Comparison of ENCODE assay signal across 1 cellular context in the genomic region with DNA sequence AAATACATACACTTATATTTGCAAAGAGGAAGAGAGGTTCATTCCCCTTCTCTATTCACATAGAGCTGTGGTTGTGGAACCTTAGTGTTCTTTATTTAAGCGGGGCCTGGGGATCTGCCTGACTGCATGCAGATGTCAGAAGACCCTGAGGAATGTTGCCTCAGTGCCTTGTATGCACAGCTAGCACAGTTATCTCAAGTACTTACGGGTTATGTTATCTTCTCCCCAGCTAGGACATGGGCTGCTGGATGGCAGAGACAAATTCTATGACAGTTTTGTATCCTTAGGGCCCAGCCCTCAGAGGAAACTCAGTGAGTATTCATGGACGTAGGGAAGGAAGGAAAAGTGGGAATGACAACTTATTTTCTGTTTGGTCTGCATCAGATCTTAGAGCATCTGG.
TF ChIP-seq lines count a peak whose summit lies in the region.

No MANE protein-coding gene starts in this region.

TF ChIP-seq in WTC11, 78 proteins besides CTCF, POLR2A, EP300 and RAD21 (continued from another document):
- TF ChIP-seq, protein P1, sequence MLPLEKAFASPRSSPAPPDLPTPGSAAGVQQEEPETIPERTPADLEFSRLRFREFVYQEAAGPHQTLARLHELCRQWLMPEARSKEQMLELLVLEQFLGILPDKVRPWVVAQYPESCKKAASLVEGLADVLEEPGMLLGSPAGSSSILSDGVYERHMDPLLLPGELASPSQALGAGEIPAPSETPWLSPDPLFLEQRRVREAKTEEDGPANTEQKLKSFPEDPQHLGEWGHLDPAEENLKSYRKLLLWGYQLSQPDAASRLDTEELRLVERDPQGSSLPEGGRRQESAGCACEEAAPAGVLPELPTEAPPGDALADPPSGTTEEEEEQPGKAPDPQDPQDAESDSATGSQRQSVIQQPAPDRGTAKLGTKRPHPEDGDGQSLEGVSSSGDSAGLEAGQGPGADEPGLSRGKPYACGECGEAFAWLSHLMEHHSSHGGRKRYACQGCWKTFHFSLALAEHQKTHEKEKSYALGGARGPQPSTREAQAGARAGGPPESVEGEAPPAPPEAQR (CRISPR knock-in tag; IDR thresholded peaks at IDR 0.05), result no peak
- TF ChIP-seq SMAD3 (CRISPR knock-in tag; IDR thresholded peaks at IDR 0.05; ENCODE audit: borderline replicate concordance) (no peak), IRF2 (CRISPR knock-in tag; IDR thresholded peaks at IDR 0.05; ENCODE audit: borderline replicate concordance, low read depth) (no peak)
- TF ChIP-seq, protein P2, sequence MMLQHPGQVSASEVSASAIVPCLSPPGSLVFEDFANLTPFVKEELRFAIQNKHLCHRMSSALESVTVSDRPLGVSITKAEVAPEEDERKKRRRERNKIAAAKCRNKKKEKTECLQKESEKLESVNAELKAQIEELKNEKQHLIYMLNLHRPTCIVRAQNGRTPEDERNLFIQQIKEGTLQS (CRISPR knock-in tag; conservative IDR thresholded peaks at IDR 0.05), result no peak
